ENCODE assay signal across 8 cellular contexts in genomic region chr19:55256562-55257460, GRCh38. TPM values are rescaled to one million over a fixed set of nuclear protein-coding genes. Genes with fewer than 3 reads are reported as not detected.
DNase-seq lines count a peak whose midpoint lies in the region; ATAC-seq and TF ChIP-seq lines count a peak whose summit lies in the region.

No MANE protein-coding gene starts in this region.

- H3K36me3 ChIP-seq in Karpas-422 (ENCODE audit: insufficient read depth, low read length) (peaks cover 16% of the 10 kb centered on the region), mammary epithelial cell (ENCODE audit: insufficient read depth, low read length) (no peaks in the 10 kb centered on the region), muscle layer of duodenum (ENCODE audit: control insufficient read depth in 1 of 2, insufficient read depth in 2 of 2, low read length in 2 of 2) (peaks cover 0 to under 1% of the 10 kb centered on the region in 2 donors)

- H3K4me1 ChIP-seq in Karpas-422 (ENCODE audit: low read length), result peaks cover 69% of the 10 kb centered on the region
- H3K4me1 ChIP-seq in mammary epithelial cell (ENCODE audit: insufficient read depth, low read length), result peaks cover 28% of the 10 kb centered on the region
- peaks cover 16 to 48% of the 10 kb centered on the region in 2 donors for H3K4me1 ChIP-seq in muscle layer of duodenum (ENCODE audit: control insufficient read depth in 1 of 2, insufficient read depth in 2 of 2, low read length in 2 of 2)

- H3K9ac ChIP-seq in Karpas-422 (ENCODE audit: low read length), result peak overlapping the region; percentile 96
- H3K9ac ChIP-seq in mammary epithelial cell (ENCODE audit: insufficient read depth, low read length), result peak overlapping the region; percentile 75

- intact Hi-C loops in mammary epithelial cell (cut with micrococcal nuclease), result loop anchor here (5.0 kb wide), 1 partner anchor 110 kb away; the partner anchor contains the start of gene TNNT1

- H3K79me2 ChIP-seq in Karpas-422 (ENCODE audit: low read length), result peaks cover 68% of the 10 kb centered on the region
- peaks cover 70% of the 10 kb centered on the region for H3K79me2 ChIP-seq in mammary epithelial cell (ENCODE audit: insufficient read depth, low read length)

- H3K27me3 ChIP-seq in AG04450 (ENCODE audit: control insufficient read depth, insufficient read depth, low read length), result no peaks in the 10 kb centered on the region
- no peaks in the 10 kb centered on the region for H3K27me3 ChIP-seq in Karpas-422 (ENCODE audit: low read length)
- no peaks in the 10 kb centered on the region for H3K27me3 ChIP-seq in mammary epithelial cell (ENCODE audit: insufficient read depth, low read length)
- H3K27me3 ChIP-seq in muscle layer of duodenum (ENCODE audit: low read depth, low read length), result no peaks in the 10 kb centered on the region

- H3K9me3 ChIP-seq in AG04450 (ENCODE audit: control insufficient read depth, insufficient read depth, low read length), result no peaks in the 10 kb centered on the region; the same call in 1 of the 2 replicates
- no peaks in the 10 kb centered on the region for H3K9me3 ChIP-seq in Karpas-422 (ENCODE audit: low read length)
- H3K9me3 ChIP-seq in mammary epithelial cell (replicated peaks; ENCODE audit: insufficient read depth, low read length), result no peaks in the 10 kb centered on the region
- H3K9me3 ChIP-seq in muscle layer of duodenum (ENCODE audit: control insufficient read depth in 1 of 2, low read length in 2 of 2), result no peaks in the 10 kb centered on the region

- H3K27ac ChIP-seq in AG04450 (ENCODE audit: low read depth, low read length) (no peak overlapping the region), Karpas-422 (ENCODE audit: low read length) (peak overlapping the region; percentile 98), mammary epithelial cell (ENCODE audit: insufficient read depth, low read depth, low read length) (peak overlapping the region; percentile 10), muscle layer of duodenum (ENCODE audit: low read length) (no peak overlapping the region)

- BruUV-seq in mammary epithelial cell (replicated peaks; lab: Mats Ljungman, UMichigan), result TSS peak; percentile 6

- TF ChIP-seq CTCF in AG04450 (IDR thresholded peaks at IDR 0.05; ENCODE audit: low read depth, low read length), result no peak
- no peak for TF ChIP-seq CTCF in mammary epithelial cell (conservative IDR thresholded peaks at IDR 0.05 in 1 of 2, IDR thresholded peaks at IDR 0.05 in 1 of 2; ENCODE audit: extremely low read depth in 1 of 2, insufficient read depth in 1 of 2, low read depth in 1 of 2, low read length in 2 of 2)

- peak overlapping the region; percentile 96 for H3K4me2 ChIP-seq in Karpas-422 (ENCODE audit: low read depth, low read length, poor library complexity, severe bottlenecking)
- peak overlapping the region; percentile 95 for H3K4me2 ChIP-seq in mammary epithelial cell (ENCODE audit: insufficient read depth, low read depth, low read length)

- no peaks in the 10 kb centered on the region for H3K9me2 ChIP-seq in Karpas-422 (replicated peaks; ENCODE audit: insufficient read depth, low read length)

- H4K20me1 ChIP-seq in Karpas-422 (ENCODE audit: insufficient read depth, low read depth, low read length) (peaks cover 25% of the 10 kb centered on the region), mammary epithelial cell (ENCODE audit: insufficient read depth, low read length) (peaks cover 4% of the 10 kb centered on the region)

- DNase-seq in AG04450 (ENCODE audit: low read depth, low spot score) (no peak), Karpas-422 (peak; percentile 75), mammary epithelial cell (no peak), iPS-NIHi11 (ENCODE audit: low spot score) (no peak), mesenteric fat pad (ENCODE audit: low spot score) (no peak)

- CTCF ChIA-PET in AG04450 (lab: Charles Lee) (interaction anchor here (0.7 to 1.2 kb wide), 4 partner anchors 116 to 414 kb away, joined by 3 to 5 read pairs (median 4); no protein-coding TSS in a partner anchor), mammary epithelial cell (lab: Charles Lee; ENCODE audit: low non-redundant PET) (no interaction called here)

- dilution Hi-C loops in mammary epithelial cell (cut with HindIII; ENCODE audit: low sequenced_read_pairs), result no loop called here

- in situ Hi-C loops in mammary epithelial cell (cut with MboI; ENCODE audit: low sequenced_read_pairs in 2 of 2), result no loop called here

- ATAC-seq in GM19397 (IDR thresholded peaks at IDR 0.05; ENCODE audit: unreplicated experiment), result no peak
- no peak for ATAC-seq in GM18505 (IDR thresholded peaks at IDR 0.05; ENCODE audit: unreplicated experiment)

- H2AFZ ChIP-seq in Karpas-422 (ENCODE audit: low read length) (no peak overlapping the region), mammary epithelial cell (ENCODE audit: low read depth, low read length) (no peak overlapping the region)

- H3K4me3 ChIP-seq in AG04450 (ENCODE audit: low read depth, low read length) (peak overlapping the region; percentile 87), Karpas-422 (ENCODE audit: low read length) (peak overlapping the region; percentile 84), mammary epithelial cell (replicated peaks in 1 of 3; ENCODE audit: insufficient read depth in 1 of 3, low read depth in 2 of 3, low read length in 3 of 3) (peak overlapping the region; percentile 82 to 95 (median 94)), muscle layer of duodenum (ENCODE audit: low read depth in 1 of 2, low read length in 2 of 2) (peak overlapping the region; percentile 81 to 87)

- WGBS in mammary epithelial cell (ENCODE audit: low coverage, missing lambda C conversion rate), result 41% methylated on average over 19 of the region's 22 CpGs

- POLR2A ChIA-PET in AG04450 (lab: Yijun Ruan, JAX), result interaction anchor here (2.4 kb wide), 1 partner anchor 151 kb away, joined by 7 read pairs; the partner anchor contains the start of gene UBE2S

- no peak for TF ChIP-seq POLR2A in GM18505 (IDR thresholded peaks at IDR 0.05; ENCODE audit: borderline replicate concordance, extremely low read depth, insufficient read depth, insufficient read length)

RNA-seq across cellular contexts. Expression of gene PPP6R1, which starts 2.0 kb away (rescaled TPM):
- polyA plus RNA-seq in AG04450 (2011; rRNA removed) (24.5 and 30.1 TPM in 2 replicates), mammary epithelial cell (50.8 TPM)
- polyA minus RNA-seq in AG04450 (2011; rRNA and poly(A)+ RNA removed), result 43.4 and 48.2 TPM in 2 replicates
- total RNA-seq in Karpas-422 (2014; rRNA removed; shearing (Covaris generic); ENCODE audit: low replicate concordance), result 134 and 231 TPM in 2 replicates
- total RNA-seq in mammary epithelial cell (10 to 100 TPM; 28.3 to 74.2 TPM), mesenteric fat pad (49.4 TPM)
- 115 TPM for polyA minus RNA-seq in mammary epithelial cell

RNA-seq across cellular contexts. Expression of gene HSPBP1, which starts 23.1 kb away (rescaled TPM):
- polyA plus RNA-seq in AG04450 (2011; rRNA removed) (18.5 and 27.4 TPM in 2 replicates), mammary epithelial cell (36.7 TPM)
- 11.1 and 11.6 TPM in 2 replicates for polyA minus RNA-seq in AG04450 (2011; rRNA and poly(A)+ RNA removed)
- 35.0 and 62.5 TPM in 2 replicates for total RNA-seq in Karpas-422 (2014; rRNA removed; shearing (Covaris generic); ENCODE audit: low replicate concordance)
- total RNA-seq in mammary epithelial cell (10 to 100 TPM; 27.5 to 42.9 TPM), mesenteric fat pad (20.2 TPM)
- polyA minus RNA-seq in mammary epithelial cell, result 19.2 TPM

RNA-seq across cellular contexts. Expression of gene BRSK1, which starts 27.0 kb away (rescaled TPM):
- polyA plus RNA-seq in AG04450 (2011; rRNA removed), result 9.5 and 11.2 TPM in 2 replicates
- polyA minus RNA-seq in AG04450 (2011; rRNA and poly(A)+ RNA removed), result 6.7 and 11.6 TPM in 2 replicates
- total RNA-seq in Karpas-422 (2014; rRNA removed; shearing (Covaris generic); ENCODE audit: low replicate concordance), result 15.5 and 31.0 TPM in 2 replicates
- total RNA-seq in mammary epithelial cell, result 1 to 10 TPM; 1.5 to 4.2 TPM
- 0.27 TPM for polyA plus RNA-seq in mammary epithelial cell
- polyA minus RNA-seq in mammary epithelial cell, result 0.36 TPM
- 1.2 TPM for total RNA-seq in mesenteric fat pad

RNA-seq across cellular contexts. Expression of gene TMEM86B, which starts 28.2 kb away (rescaled TPM):
- polyA plus RNA-seq in AG04450 (2011; rRNA removed) (0.87 and 1.2 TPM in 2 replicates), mammary epithelial cell (1.0 TPM)
- polyA minus RNA-seq in AG04450 (2011; rRNA and poly(A)+ RNA removed), result 0.83 and 1.1 TPM in 2 replicates
- total RNA-seq in Karpas-422 (2014; rRNA removed; shearing (Covaris generic); ENCODE audit: low replicate concordance), result 7.8 and 9.5 TPM in 2 replicates
- total RNA-seq in mammary epithelial cell (1 to 10 TPM; 1.7 to 3.6 TPM), mesenteric fat pad (1.6 TPM)
- 1.1 TPM for polyA minus RNA-seq in mammary epithelial cell

RNA-seq across cellular contexts. Expression of gene PTPRH, which starts 47.5 kb away (rescaled TPM):
- 1.3 and 1.9 TPM in 2 replicates for polyA plus RNA-seq in AG04450 (2011; rRNA removed)
- 4.1 and 5.3 TPM in 2 replicates for polyA minus RNA-seq in AG04450 (2011; rRNA and poly(A)+ RNA removed)
- 1.4 TPM in 1 of 2 replicates, not detected in the other for total RNA-seq in Karpas-422 (2014; rRNA removed; shearing (Covaris generic); ENCODE audit: low replicate concordance)
- total RNA-seq in mammary epithelial cell, result under 1 TPM in 1 of 2 donors, not detected in 1; 0.38 TPM
- 0.12 TPM for polyA plus RNA-seq in mammary epithelial cell
- not detected for polyA minus RNA-seq in mammary epithelial cell
- total RNA-seq in mesenteric fat pad, result 1.00 TPM

Comparison
In these comparisons a context has a peak if more than half of its experiments do, and no peak if none do; other contexts are left out.
1. H3K27ac ChIP-seq: peak in Karpas-422 (single experiment) and mammary epithelial cell (single experiment); none in AG04450 (single experiment) and muscle layer of duodenum (single experiment).
2. Peak in every context shown above with its lines, with median percentiles within 50 percentile points of each other: H3K4me3 ChIP-seq.